Comparison of ENCODE assay signal across 9 cellular contexts in the genomic region with DNA sequence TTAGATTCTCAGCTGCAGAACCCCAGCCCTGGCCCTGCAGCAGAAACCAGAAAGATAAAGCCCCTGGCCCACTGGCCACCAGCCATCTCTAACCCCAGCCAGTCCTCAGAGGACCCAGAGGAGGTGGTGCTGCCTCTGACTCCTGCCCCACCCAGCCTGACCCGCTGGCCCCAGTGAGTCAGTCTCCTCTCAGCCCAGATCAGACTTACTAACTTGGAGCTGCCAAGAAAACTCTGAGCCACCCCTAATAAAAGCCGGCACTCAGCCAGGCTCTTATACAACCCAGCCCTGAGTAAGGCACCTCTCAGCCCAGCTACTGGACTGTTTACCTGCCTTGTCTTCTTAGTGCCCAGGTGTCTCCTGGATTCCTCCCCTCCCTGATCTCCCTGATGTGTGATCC. TPM values are rescaled to one million over a fixed set of nuclear protein-coding genes. Genes with fewer than 3 reads are reported as not detected.
DNase-seq lines count a peak whose midpoint lies in the region; ATAC-seq and TF ChIP-seq lines count a peak whose summit lies in the region.
"Had no signal": no experiment of that assay in that cellular context is flagged by ENCODE, and none has a peak within 500 bp of the region (broad histone marks: within the 10 kb centered on the region; RNA-seq: fewer than 3 reads in every experiment).

No MANE protein-coding gene starts in this region.

- H3K9me2 ChIP-seq in PC-3 (replicated peaks; ENCODE audit: low read length), result no peaks in the 10 kb centered on the region

- H3K9ac ChIP-seq in PC-3 (ENCODE audit: low read length) (no peak overlapping the region), fibroblast of lung (ENCODE audit: insufficient read depth, low read length) (no peak overlapping the region), endodermal cell (ENCODE audit: extremely low read depth, low read length, poor library complexity, severe bottlenecking) (no peak overlapping the region)
- H3K9ac ChIP-seq: BLaER1 had no signal

- CTCF ChIA-PET in PC-3 (lab: Charles Lee), result no interaction called here

- intact Hi-C loops in PC-3 (cut with micrococcal nuclease), result no loop called here

- 96% methylated on average over 2 of the region's 2 CpGs; no CpG with 5 or more reads in 1 of the 2 experiments for WGBS in endodermal cell (ENCODE audit: insufficient coverage in 1 of 2, insufficient read length in 1 of 2), 2 experiments

- H4K20me1 ChIP-seq in PC-3 (ENCODE audit: low read length), result no peaks in the 10 kb centered on the region
- no peaks in the 10 kb centered on the region for H4K20me1 ChIP-seq in fibroblast of lung (ENCODE audit: control insufficient read depth, extremely low read depth, insufficient read depth, low read length)
- H4K20me1 ChIP-seq: BLaER1 had no signal

- H3K36me3 Mint-ChIP-seq in activated naive CD4-positive, alpha-beta T cell treated with anti-CD3 and anti-CD28 coated beads, Interleukin-2, amount 50 U/mL, for 72 hours, result no peaks in the 10 kb centered on the region
- no peaks in the 10 kb centered on the region for H3K36me3 Mint-ChIP-seq in endodermal cell (ENCODE audit: low read depth)

- peaks cover 12% of the 10 kb centered on the region for H3K4me1 ChIP-seq in PC-3 (ENCODE audit: insufficient read depth, low read length)
- peaks cover 6% of the 10 kb centered on the region for H3K4me1 ChIP-seq in fibroblast of lung (ENCODE audit: control insufficient read depth, extremely low read depth, insufficient read depth, low read length)
- H3K4me1 ChIP-seq in endodermal cell (ENCODE audit: control insufficient read depth, insufficient read depth, low read length), result no peaks in the 10 kb centered on the region
- H3K4me1 ChIP-seq: BLaER1 had no signal

- H3K4me1 Mint-ChIP-seq in endodermal cell, result peaks cover 8% of the 10 kb centered on the region

- H3K79me2 ChIP-seq in PC-3 (ENCODE audit: low read length) (no peaks in the 10 kb centered on the region), fibroblast of lung (ENCODE audit: control insufficient read depth, insufficient read depth, low read length) (no peaks in the 10 kb centered on the region)

- H3K27me3 ChIP-seq in PC-3 (ENCODE audit: low read length) (no peaks in the 10 kb centered on the region), fibroblast of lung (ENCODE audit: control insufficient read depth, insufficient read depth, low read length) (peaks cover 7% of the 10 kb centered on the region), endodermal cell (ENCODE audit: control insufficient read depth, insufficient read depth, low read length, poor library complexity, severe bottlenecking) (peaks cover 8% of the 10 kb centered on the region)
- H3K27me3 ChIP-seq: BLaER1 had no signal

- POLR2A ChIA-PET in PC-3 (lab: Charles Lee; ENCODE audit: unreplicated experiment), result no interaction called here

- H3K9me3 Mint-ChIP-seq in activated naive CD4-positive, alpha-beta T cell treated with anti-CD3 and anti-CD28 coated beads, Interleukin-2, amount 50 U/mL, for 72 hours, result no peaks in the 10 kb centered on the region
- no peaks in the 10 kb centered on the region for H3K9me3 Mint-ChIP-seq in endodermal cell

- H3K27ac ChIP-seq in PC-3 (ENCODE audit: low read length), result peak overlapping the region; percentile 50
- no peak overlapping the region for H3K27ac ChIP-seq in fibroblast of lung (ENCODE audit: insufficient read depth, low read length)
- H3K27ac ChIP-seq in endodermal cell (ENCODE audit: low read depth, low read length), result no peak overlapping the region
- H3K27ac ChIP-seq: BLaER1 had no signal

- H3K4me3 ChIP-seq in PC-3 (ENCODE audit: low read length), result no peak overlapping the region
- H3K4me3 ChIP-seq in fibroblast of lung (replicated peaks in 1 of 4; ENCODE audit: control extremely low read depth in 1 of 4, insufficient read depth in 1 of 4, low read depth in 3 of 4, low read length in 4 of 4), result no peak overlapping the region
- H3K4me3 ChIP-seq in endodermal cell (ENCODE audit: low read length), result no peak overlapping the region
- H3K4me3 ChIP-seq: BLaER1 had no signal

- DNase-seq in AG08396 (ENCODE audit: low spot score), result peak; percentile 86
- peak; percentile 73 for DNase-seq in PC-3
- peak; percentile 90 to 92 for DNase-seq in fibroblast of lung (ENCODE audit: low read depth in 2 of 2)
- DNase-seq in non-pigmented ciliary epithelial cell (ENCODE audit: low read depth), result peak; percentile 23
- DNase-seq in activated naive CD4-positive, alpha-beta T cell treated with anti-CD3 and anti-CD28 coated beads, Interleukin-2, amount 50 U/mL, for 72 hours (ENCODE audit: low spot score in 2 of 2), result no peak
- no peak for DNase-seq in GF-D8 (lab: John Stamatoyannopoulos, UW)
- no peak for DNase-seq in endodermal cell
- DNase-seq in nucleus accumbens (lab: John Stamatoyannopoulos, UW), result no peak

- H3K9me3 ChIP-seq in PC-3 (ENCODE audit: low read length) (no peaks in the 10 kb centered on the region), fibroblast of lung (ENCODE audit: control insufficient read depth, insufficient read depth, low read depth, low read length) (no peaks in the 10 kb centered on the region), endodermal cell (ENCODE audit: control insufficient read depth, low read length) (no peaks in the 10 kb centered on the region)
- H3K9me3 ChIP-seq: BLaER1 had no signal

- H3K4me2 ChIP-seq in PC-3 (ENCODE audit: low read length) (0 out of 2 replicates have a peak overlapping the region, but pooled peaks have one; percentile 17), fibroblast of lung (ENCODE audit: extremely low read depth, insufficient read depth, low read length) (peak overlapping the region; percentile 37)
- H3K4me2 ChIP-seq: BLaER1 had no signal

- no TSS peak for BruUV-seq in PC-3 (replicated peaks; lab: Mats Ljungman, UMichigan)

- H3K27ac Mint-ChIP-seq in activated naive CD4-positive, alpha-beta T cell treated with anti-CD3 and anti-CD28 coated beads, Interleukin-2, amount 50 U/mL, for 72 hours, result no peak overlapping the region
- H3K27ac Mint-ChIP-seq in endodermal cell, result no peak overlapping the region

- no peak overlapping the region for H3K4me3 Mint-ChIP-seq in endodermal cell

- peak; percentile 97 for ATAC-seq in PC-3
- no peak for ATAC-seq in activated naive CD4-positive, alpha-beta T cell treated with anti-CD3 and anti-CD28 coated beads, Interleukin-2, amount 50 U/mL, for 72 hours

- H2AFZ ChIP-seq in PC-3 (ENCODE audit: low read length) (no peak overlapping the region), fibroblast of lung (ENCODE audit: low read length) (no peak overlapping the region)

- H3F3A ChIP-seq in PC-3 (ENCODE audit: low read length, unreplicated experiment), result no peaks in the 10 kb centered on the region

- peaks cover 6% of the 10 kb centered on the region for H3K27me3 Mint-ChIP-seq in endodermal cell (ENCODE audit: insufficient read depth)

- TF ChIP-seq CTCF in PC-3 (conservative IDR thresholded peaks at IDR 0.05; ENCODE audit: low read depth, low read length) (no peak), fibroblast of lung (conservative IDR thresholded peaks at IDR 0.05 in 1 of 2, IDR thresholded peaks at IDR 0.05 in 1 of 2; ENCODE audit: low read depth in 1 of 2, low read length in 2 of 2) (no peak), endodermal cell (conservative IDR thresholded peaks at IDR 0.05) (no peak)

- H3K36me3 ChIP-seq in PC-3 (ENCODE audit: low read depth, low read length) (no peaks in the 10 kb centered on the region), fibroblast of lung (ENCODE audit: control insufficient read depth, insufficient read depth, low read length) (no peaks in the 10 kb centered on the region), endodermal cell (ENCODE audit: control insufficient read depth, insufficient read depth, low read length) (no peaks in the 10 kb centered on the region)
- H3K36me3 ChIP-seq: BLaER1 had no signal

RNA-seq across cellular contexts. Expression of gene SLC14A2, which starts 2.0 kb away (rescaled TPM):
- total RNA-seq in PC-3 (2014; rRNA removed) (not detected in 2 replicates), fibroblast of lung (under 0.01 TPM in 1 of 2 replicates, not detected in the other), endodermal cell (under 1 TPM in 1 of 2 donors, not detected in 1; 0.09 TPM)
- polyA plus RNA-seq in fibroblast of lung, result 0.09 TPM in 1 of 2 replicates, not detected in the other
- polyA plus RNA-seq in fibroblast of lung (2012), result 0.07 TPM in 1 of 2 replicates, not detected in the other
- 0.24 TPM in 1 of 2 replicates, not detected in the other for polyA minus RNA-seq in fibroblast of lung (ENCODE audit: low replicate concordance)
- total RNA-seq in activated naive CD4-positive, alpha-beta T cell treated with anti-CD3 and anti-CD28 coated beads, Interleukin-2, amount 50 U/mL, for 72 hours, result not detected
- polyA plus RNA-seq in endodermal cell (2013, experiment 1 of 2), result 0.21 TPM
- polyA plus RNA-seq in endodermal cell (2013, experiment 2 of 2), result 0.33 TPM

Comparison
In these comparisons a context has a peak if more than half of its experiments do, and no peak if none do; other contexts are left out.
1. DNase-seq: peak in AG08396 (single experiment), PC-3 (single experiment), fibroblast of lung (2 of 2) and non-pigmented ciliary epithelial cell (single experiment); none in activated naive CD4-positive, alpha-beta T cell treated with anti-CD3 and anti-CD28 coated beads, Interleukin-2, amount 50 U/mL, for 72 hours (0 of 2), GF-D8 (single experiment), endodermal cell (single experiment) and nucleus accumbens (0 of 56).